1 cellular context compared by ENCODE assay signal in the genomic region with DNA sequence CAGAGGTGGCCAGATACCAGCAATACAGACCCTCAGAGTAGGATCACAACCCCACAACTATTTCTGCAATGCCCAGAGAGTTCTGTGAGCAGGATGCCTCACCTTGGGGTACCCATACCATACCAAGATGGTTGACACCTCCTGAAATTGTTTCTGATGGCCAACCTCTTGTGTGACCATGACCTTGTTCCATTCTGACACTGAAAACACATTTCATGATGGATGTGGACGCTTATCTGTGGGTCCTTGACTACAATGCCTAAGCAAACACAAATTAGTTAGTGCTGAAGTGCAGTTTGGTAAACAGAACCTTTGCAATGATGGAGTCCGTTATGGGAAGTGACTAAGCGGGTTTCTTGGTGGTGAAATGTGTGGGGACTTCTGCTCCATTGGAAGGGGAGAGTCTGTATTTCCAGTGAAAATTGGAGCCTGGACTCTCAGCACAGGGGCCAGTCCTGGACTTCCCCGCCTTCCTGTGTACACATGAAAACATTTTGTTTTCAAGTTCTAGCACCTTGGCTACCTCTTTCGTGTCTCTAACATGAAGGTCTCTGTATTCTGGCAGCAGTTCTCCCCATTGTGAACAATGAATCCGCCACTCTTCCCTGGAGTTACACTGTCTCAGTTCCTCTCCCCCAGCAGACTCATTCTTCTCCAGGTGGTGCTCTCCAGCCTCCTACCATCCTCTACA.
TF ChIP-seq lines count a peak whose summit lies in the region.

No MANE protein-coding gene starts in this region.

TF ChIP-seq in HepG2, 621 proteins besides CTCF, POLR2A, EP300 and RAD21 (continued from another document and continues in another):
- TF ChIP-seq, protein P1, sequence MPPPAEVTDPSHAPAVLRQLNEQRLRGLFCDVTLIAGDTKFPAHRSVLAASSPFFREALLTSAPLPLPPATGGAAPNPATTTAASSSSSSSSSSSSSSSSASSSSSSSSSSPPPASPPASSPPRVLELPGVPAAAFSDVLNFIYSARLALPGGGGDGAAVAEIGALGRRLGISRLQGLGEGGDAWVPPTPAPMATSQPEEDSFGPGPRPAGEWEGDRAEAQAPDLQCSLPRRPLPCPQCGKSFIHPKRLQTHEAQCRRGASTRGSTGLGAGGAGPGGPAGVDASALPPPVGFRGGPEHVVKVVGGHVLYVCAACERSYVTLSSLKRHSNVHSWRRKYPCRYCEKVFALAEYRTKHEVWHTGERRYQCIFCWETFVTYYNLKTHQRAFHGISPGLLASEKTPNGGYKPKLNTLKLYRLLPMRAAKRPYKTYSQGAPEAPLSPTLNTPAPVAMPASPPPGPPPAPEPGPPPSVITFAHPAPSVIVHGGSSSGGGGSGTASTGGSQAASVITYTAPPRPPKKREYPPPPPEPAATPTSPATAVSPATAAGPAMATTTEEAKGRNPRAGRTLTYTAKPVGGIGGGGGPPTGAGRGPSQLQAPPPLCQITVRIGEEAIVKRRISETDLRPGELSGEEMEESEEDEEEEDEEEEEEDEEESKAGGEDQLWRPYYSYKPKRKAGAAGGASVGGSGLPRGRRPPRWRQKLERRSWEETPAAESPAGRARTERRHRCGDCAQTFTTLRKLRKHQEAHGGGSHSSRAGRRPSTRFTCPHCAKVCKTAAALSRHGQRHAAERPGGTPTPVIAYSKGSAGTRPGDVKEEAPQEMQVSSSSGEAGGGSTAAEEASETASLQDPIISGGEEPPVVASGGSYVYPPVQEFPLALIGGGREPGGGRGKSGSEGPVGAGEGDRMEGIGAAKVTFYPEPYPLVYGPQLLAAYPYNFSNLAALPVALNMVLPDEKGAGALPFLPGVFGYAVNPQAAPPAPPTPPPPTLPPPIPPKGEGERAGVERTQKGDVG (CRISPR knock-in tag; IDR thresholded peaks at IDR 0.05; ENCODE audit: borderline replicate concordance) = peak; percentile 94
- TF ChIP-seq SPEN (CRISPR knock-in tag; IDR thresholded peaks at IDR 0.05; ENCODE audit: low read depth) (peak; percentile 60; the same call in 1 of the 2 replicates), ZNF460 (CRISPR knock-in tag; IDR thresholded peaks at IDR 0.05; ENCODE audit: borderline replicate concordance) (no peak; the same call in 1 of the 2 replicates), ZNF501 (CRISPR knock-in tag; IDR thresholded peaks at IDR 0.05) (no peak; the same call in 1 of the 2 replicates), ZNF317 (CRISPR knock-in tag; IDR thresholded peaks at IDR 0.05) (peak; percentile 75), ZNF225 (CRISPR knock-in tag; IDR thresholded peaks at IDR 0.05) (no peak), ZNF678 (CRISPR knock-in tag; IDR thresholded peaks at IDR 0.05) (no peak), ZNF782 (CRISPR knock-in tag; IDR thresholded peaks at IDR 0.05; ENCODE audit: borderline replicate concordance) (no peak), MEIS2 (CRISPR knock-in tag; IDR thresholded peaks at IDR 0.05) (peak; percentile 100), ZFY (CRISPR knock-in tag; IDR thresholded peaks at IDR 0.05) (no peak; the same call in 1 of the 2 replicates), ZMYM4 (CRISPR knock-in tag; IDR thresholded peaks at IDR 0.05) (peak; percentile 89), RELA (CRISPR knock-in tag; IDR thresholded peaks at IDR 0.05) (peak; percentile 81), ZSCAN22 (CRISPR knock-in tag; IDR thresholded peaks at IDR 0.05) (no peak), SMAD1 (CRISPR knock-in tag; IDR thresholded peaks at IDR 0.05; ENCODE audit: borderline replicate concordance, low read depth) (no peak), ZNF335 (CRISPR knock-in tag; IDR thresholded peaks at IDR 0.05) (peak; percentile 87), ZNF350 (CRISPR knock-in tag; IDR thresholded peaks at IDR 0.05; ENCODE audit: borderline replicate concordance, low read depth) (peak; percentile 79; the same call in 1 of the 2 replicates), MZF1 (CRISPR knock-in tag; IDR thresholded peaks at IDR 0.05; ENCODE audit: borderline replicate concordance) (no peak), ESRRA (CRISPR knock-in tag; IDR thresholded peaks at IDR 0.05; ENCODE audit: low read depth) (peak; percentile 74), ZSCAN25 (CRISPR knock-in tag; IDR thresholded peaks at IDR 0.05) (peak; percentile 88), ZNF331 (CRISPR knock-in tag; IDR thresholded peaks at IDR 0.05) (peak; percentile 97), ZNF737 (CRISPR knock-in tag; IDR thresholded peaks at IDR 0.05; ENCODE audit: borderline replicate concordance) (no peak)
- TF ChIP-seq, protein P2, sequence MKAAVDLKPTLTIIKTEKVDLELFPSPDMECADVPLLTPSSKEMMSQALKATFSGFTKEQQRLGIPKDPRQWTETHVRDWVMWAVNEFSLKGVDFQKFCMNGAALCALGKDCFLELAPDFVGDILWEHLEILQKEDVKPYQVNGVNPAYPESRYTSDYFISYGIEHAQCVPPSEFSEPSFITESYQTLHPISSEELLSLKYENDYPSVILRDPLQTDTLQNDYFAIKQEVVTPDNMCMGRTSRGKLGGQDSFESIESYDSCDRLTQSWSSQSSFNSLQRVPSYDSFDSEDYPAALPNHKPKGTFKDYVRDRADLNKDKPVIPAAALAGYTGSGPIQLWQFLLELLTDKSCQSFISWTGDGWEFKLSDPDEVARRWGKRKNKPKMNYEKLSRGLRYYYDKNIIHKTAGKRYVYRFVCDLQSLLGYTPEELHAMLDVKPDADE (CRISPR knock-in tag; IDR thresholded peaks at IDR 0.05) = no peak
- TF ChIP-seq, protein P3, sequence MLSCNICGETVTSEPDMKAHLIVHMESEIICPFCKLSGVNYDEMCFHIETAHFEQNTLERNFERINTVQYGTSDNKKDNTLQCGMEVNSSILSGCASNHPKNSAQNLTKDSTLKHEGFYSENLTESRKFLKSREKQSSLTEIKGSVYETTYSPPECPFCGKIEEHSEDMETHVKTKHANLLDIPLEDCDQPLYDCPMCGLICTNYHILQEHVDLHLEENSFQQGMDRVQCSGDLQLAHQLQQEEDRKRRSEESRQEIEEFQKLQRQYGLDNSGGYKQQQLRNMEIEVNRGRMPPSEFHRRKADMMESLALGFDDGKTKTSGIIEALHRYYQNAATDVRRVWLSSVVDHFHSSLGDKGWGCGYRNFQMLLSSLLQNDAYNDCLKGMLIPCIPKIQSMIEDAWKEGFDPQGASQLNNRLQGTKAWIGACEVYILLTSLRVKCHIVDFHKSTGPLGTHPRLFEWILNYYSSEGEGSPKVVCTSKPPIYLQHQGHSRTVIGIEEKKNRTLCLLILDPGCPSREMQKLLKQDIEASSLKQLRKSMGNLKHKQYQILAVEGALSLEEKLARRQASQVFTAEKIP (CRISPR knock-in tag; IDR thresholded peaks at IDR 0.05; ENCODE audit: borderline replicate concordance) = no peak
- TF ChIP-seq, protein P4, sequence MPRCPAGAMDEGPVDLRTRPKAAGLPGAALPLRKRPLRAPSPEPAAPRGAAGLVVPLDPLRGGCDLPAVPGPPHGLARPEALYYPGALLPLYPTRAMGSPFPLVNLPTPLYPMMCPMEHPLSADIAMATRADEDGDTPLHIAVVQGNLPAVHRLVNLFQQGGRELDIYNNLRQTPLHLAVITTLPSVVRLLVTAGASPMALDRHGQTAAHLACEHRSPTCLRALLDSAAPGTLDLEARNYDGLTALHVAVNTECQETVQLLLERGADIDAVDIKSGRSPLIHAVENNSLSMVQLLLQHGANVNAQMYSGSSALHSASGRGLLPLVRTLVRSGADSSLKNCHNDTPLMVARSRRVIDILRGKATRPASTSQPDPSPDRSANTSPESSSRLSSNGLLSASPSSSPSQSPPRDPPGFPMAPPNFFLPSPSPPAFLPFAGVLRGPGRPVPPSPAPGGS (CRISPR knock-in tag; IDR thresholded peaks at IDR 0.05) = peak; percentile 92; the same call in 1 of the 2 replicates
- TF ChIP-seq, protein P5, sequence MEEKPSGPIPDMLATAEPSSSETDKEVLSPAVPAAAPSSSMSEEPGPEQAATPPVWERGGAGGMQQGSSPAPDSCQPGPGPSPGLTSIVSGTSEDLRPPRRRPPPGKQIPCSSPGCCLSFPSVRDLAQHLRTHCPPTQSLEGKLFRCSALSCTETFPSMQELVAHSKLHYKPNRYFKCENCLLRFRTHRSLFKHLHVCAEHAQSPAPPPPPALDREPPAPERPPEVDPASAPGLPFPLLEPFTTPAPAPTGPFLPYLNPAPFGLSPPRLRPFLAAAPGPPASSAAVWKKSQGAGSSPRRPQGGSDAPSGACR (CRISPR knock-in tag; IDR thresholded peaks at IDR 0.05) = peak; percentile 98
- TF ChIP-seq, protein P6, sequence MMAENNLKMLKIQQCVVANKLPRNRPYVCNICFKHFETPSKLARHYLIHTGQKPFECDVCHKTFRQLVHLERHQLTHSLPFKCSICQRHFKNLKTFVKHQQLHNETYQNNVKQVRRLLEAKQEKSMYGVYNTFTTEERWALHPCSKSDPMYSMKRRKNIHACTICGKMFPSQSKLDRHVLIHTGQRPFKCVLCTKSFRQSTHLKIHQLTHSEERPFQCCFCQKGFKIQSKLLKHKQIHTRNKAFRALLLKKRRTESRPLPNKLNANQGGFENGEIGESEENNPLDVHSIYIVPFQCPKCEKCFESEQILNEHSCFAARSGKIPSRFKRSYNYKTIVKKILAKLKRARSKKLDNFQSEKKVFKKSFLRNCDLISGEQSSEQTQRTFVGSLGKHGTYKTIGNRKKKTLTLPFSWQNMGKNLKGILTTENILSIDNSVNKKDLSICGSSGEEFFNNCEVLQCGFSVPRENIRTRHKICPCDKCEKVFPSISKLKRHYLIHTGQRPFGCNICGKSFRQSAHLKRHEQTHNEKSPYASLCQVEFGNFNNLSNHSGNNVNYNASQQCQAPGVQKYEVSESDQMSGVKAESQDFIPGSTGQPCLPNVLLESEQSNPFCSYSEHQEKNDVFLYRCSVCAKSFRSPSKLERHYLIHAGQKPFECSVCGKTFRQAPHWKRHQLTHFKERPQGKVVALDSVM (CRISPR knock-in tag; IDR thresholded peaks at IDR 0.05) = peak; percentile 58
- TF ChIP-seq, protein P7, sequence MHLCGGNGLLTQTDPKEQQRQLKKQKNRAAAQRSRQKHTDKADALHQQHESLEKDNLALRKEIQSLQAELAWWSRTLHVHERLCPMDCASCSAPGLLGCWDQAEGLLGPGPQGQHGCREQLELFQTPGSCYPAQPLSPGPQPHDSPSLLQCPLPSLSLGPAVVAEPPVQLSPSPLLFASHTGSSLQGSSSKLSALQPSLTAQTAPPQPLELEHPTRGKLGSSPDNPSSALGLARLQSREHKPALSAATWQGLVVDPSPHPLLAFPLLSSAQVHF (CRISPR knock-in tag; IDR thresholded peaks at IDR 0.05) = no peak
- TF ChIP-seq, protein P8, sequence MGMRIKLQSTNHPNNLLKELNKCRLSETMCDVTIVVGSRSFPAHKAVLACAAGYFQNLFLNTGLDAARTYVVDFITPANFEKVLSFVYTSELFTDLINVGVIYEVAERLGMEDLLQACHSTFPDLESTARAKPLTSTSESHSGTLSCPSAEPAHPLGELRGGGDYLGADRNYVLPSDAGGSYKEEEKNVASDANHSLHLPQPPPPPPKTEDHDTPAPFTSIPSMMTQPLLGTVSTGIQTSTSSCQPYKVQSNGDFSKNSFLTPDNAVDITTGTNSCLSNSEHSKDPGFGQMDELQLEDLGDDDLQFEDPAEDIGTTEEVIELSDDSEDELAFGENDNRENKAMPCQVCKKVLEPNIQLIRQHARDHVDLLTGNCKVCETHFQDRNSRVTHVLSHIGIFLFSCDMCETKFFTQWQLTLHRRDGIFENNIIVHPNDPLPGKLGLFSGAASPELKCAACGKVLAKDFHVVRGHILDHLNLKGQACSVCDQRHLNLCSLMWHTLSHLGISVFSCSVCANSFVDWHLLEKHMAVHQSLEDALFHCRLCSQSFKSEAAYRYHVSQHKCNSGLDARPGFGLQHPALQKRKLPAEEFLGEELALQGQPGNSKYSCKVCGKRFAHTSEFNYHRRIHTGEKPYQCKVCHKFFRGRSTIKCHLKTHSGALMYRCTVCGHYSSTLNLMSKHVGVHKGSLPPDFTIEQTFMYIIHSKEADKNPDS (CRISPR knock-in tag; IDR thresholded peaks at IDR 0.05) = peak; percentile 83; the same call in 1 of the 2 replicates
- TF ChIP-seq, protein P9, sequence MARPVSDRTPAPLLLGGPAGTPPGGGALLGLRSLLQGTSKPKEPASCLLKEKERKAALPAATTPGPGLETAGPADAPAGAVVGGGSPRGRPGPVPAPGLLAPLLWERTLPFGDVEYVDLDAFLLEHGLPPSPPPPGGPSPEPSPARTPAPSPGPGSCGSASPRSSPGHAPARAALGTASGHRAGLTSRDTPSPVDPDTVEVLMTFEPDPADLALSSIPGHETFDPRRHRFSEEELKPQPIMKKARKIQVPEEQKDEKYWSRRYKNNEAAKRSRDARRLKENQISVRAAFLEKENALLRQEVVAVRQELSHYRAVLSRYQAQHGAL (CRISPR knock-in tag; IDR thresholded peaks at IDR 0.05; ENCODE audit: not compliant biosample characterization) = no peak
- TF ChIP-seq, protein P10, sequence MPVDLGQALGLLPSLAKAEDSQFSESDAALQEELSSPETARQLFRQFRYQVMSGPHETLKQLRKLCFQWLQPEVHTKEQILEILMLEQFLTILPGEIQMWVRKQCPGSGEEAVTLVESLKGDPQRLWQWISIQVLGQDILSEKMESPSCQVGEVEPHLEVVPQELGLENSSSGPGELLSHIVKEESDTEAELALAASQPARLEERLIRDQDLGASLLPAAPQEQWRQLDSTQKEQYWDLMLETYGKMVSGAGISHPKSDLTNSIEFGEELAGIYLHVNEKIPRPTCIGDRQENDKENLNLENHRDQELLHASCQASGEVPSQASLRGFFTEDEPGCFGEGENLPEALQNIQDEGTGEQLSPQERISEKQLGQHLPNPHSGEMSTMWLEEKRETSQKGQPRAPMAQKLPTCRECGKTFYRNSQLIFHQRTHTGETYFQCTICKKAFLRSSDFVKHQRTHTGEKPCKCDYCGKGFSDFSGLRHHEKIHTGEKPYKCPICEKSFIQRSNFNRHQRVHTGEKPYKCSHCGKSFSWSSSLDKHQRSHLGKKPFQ (CRISPR knock-in tag; IDR thresholded peaks at IDR 0.05; ENCODE audit: insufficient replicate concordance) = peak; percentile 82
- TF ChIP-seq, protein P11, sequence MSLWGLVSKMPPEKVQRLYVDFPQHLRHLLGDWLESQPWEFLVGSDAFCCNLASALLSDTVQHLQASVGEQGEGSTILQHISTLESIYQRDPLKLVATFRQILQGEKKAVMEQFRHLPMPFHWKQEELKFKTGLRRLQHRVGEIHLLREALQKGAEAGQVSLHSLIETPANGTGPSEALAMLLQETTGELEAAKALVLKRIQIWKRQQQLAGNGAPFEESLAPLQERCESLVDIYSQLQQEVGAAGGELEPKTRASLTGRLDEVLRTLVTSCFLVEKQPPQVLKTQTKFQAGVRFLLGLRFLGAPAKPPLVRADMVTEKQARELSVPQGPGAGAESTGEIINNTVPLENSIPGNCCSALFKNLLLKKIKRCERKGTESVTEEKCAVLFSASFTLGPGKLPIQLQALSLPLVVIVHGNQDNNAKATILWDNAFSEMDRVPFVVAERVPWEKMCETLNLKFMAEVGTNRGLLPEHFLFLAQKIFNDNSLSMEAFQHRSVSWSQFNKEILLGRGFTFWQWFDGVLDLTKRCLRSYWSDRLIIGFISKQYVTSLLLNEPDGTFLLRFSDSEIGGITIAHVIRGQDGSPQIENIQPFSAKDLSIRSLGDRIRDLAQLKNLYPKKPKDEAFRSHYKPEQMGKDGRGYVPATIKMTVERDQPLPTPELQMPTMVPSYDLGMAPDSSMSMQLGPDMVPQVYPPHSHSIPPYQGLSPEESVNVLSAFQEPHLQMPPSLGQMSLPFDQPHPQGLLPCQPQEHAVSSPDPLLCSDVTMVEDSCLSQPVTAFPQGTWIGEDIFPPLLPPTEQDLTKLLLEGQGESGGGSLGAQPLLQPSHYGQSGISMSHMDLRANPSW (CRISPR knock-in tag; IDR thresholded peaks at IDR 0.05; ENCODE audit: borderline replicate concordance) = peak; percentile 90; the same call in 1 of the 2 replicates
